8 cellular contexts compared by ENCODE assay signal in the genomic region with DNA sequence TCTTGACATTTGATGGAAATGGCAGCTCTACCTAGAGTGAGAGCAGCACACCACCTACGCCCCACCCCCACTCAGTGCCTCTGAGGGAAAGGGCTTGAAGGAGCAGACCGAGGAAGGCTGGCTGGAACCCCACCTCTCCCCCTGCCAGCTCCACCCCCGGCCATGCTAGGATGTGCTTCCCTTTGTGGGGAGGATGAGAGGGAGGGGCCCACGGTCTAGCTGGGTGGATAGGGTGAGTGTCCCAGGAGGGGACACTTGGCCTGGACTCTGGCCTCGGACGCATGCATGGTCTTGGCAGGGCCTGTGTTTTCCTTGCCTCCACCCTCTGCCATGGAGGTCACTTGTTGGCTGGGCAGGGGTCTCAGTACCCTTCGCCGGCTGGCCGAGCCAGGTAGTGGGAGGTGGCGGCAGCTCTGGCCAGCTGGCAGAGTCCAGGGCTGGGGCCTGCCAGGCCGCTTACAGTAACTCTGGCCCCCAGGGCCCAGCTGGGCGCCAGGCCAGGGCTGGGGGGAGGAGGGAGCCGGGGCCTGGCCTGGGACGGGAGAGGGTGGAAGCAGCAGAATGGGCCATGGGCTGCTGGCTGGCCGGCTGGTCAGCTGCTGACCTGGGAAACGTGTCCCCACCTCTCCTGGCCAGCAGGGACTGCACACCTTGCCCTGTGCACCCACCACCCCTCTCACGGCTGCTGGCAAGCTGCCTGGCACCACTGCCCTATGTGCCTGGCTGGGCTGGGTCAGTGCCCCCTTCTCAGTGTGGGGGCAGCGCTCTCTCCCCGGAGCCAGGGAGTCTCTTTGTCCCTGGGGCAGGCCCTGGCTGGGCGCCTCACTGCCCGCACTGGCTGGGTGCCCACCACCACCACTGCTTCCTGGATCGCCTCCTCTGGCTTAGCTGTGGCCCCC. TPM values are rescaled to one million over a fixed set of nuclear protein-coding genes. Genes with fewer than 3 reads are reported as not detected.
DNase-seq lines count a peak whose midpoint lies in the region; ATAC-seq and TF ChIP-seq lines count a peak whose summit lies in the region.

No MANE protein-coding gene starts in this region.

- DNase-seq in CD4-positive, alpha-beta T cell, result no peak
- DNase-seq in Panc1 (ENCODE audit: low read depth, low spot score), result no peak
- DNase-seq in esophagus squamous epithelium (lab: John Stamatoyannopoulos, UW), result no peak
- peak in 51 of 56 donors; percentile 50 to 85 (median 73) for DNase-seq in nucleus accumbens (lab: John Stamatoyannopoulos, UW)
- no peak for DNase-seq in NCI-H1105 (lab: John Stamatoyannopoulos, UW)
- DNase-seq in GM10248 (ENCODE audit: extremely low spot score), result no peak

- no peak for TF ChIP-seq CTCF in CD4-positive, alpha-beta T cell (IDR thresholded peaks at IDR 0.05)
- no peak for TF ChIP-seq CTCF in Panc1 (IDR thresholded peaks at IDR 0.05)
- TF ChIP-seq CTCF in esophagus squamous epithelium (IDR thresholded peaks at IDR 0.05), result peak in 1 of 6 experiments; percentile 4
- no peak for TF ChIP-seq CTCF in GM10248 (IDR thresholded peaks at IDR 0.05; ENCODE audit: control extremely low read depth, extremely low read depth, low read depth, missing control alignments)

- BruUV-seq in Panc1 (replicated peaks; lab: Mats Ljungman, UMichigan), result no TSS peak

- H3K36me3 ChIP-seq in Panc1 (ENCODE audit: control insufficient read depth, insufficient read depth, low read length) (no peaks in the 10 kb centered on the region), esophagus squamous epithelium (peaks cover 0 to 11% (median 0%) of the 10 kb centered on the region in 3 donors)

- in situ Hi-C loops in Panc1 (cut with HindIII; ENCODE audit: low pct_unique_long_range_greater_than_20kb, low sequenced_read_pairs), result no loop called here

- CTCF ChIA-PET in CD4-positive, alpha-beta T cell (lab: Charles Lee), result interaction anchor here (1.0 kb wide), 1 partner anchor 9 kb away, joined by 3 read pairs; no protein-coding TSS in a partner anchor
- CTCF ChIA-PET in Panc1 (lab: Charles Lee), result interaction anchor here (0.6 kb wide), 1 partner anchor 24 kb away, joined by 4 read pairs; no protein-coding TSS in a partner anchor
- CTCF ChIA-PET in GM10248 (lab: Yijun Ruan, JAX), result interaction anchor here (0.9 to 5.2 kb wide), 4 partner anchors 9 to 22 kb away, joined by 3 to 33 read pairs (median 4); no protein-coding TSS in a partner anchor

- H3K4me3 Mint-ChIP-seq in CD4-positive, alpha-beta T cell, result peak overlapping the region; percentile 51

- H3K9me3 ChIP-seq in CD4-positive, alpha-beta T cell (ENCODE audit: control insufficient read depth, low read length), result no peaks in the 10 kb centered on the region
- H3K9me3 ChIP-seq in Panc1 (ENCODE audit: control insufficient read depth, insufficient read depth, low read depth, low read length) (no peaks in the 10 kb centered on the region), esophagus squamous epithelium (no peaks in the 10 kb centered on the region)

- H3K4me1 ChIP-seq in Panc1 (ENCODE audit: control insufficient read depth, insufficient read depth, low read length) (peaks cover 72% of the 10 kb centered on the region), esophagus squamous epithelium (peaks cover 61 to 100% (median 91%) of the 10 kb centered on the region in 3 donors)

- peaks cover 79% of the 10 kb centered on the region for H3K4me1 Mint-ChIP-seq in CD4-positive, alpha-beta T cell (ENCODE audit: low read depth)

- H3K4me3 ChIP-seq in Panc1 (ENCODE audit: low read depth in 2 of 2, low read length in 2 of 2) (0 out of 4 replicates have a peak overlapping the region, but pooled peaks of 1 of the 2 experiments have one; percentile 17), esophagus squamous epithelium (peak overlapping the region in 1 of 4 donors; percentile 38)

- H3K9me3 Mint-ChIP-seq in CD4-positive, alpha-beta T cell, result no peaks in the 10 kb centered on the region

- H3K27ac ChIP-seq in CD4-positive, alpha-beta T cell (ENCODE audit: low read depth, low read length), result no peak overlapping the region
- H3K27ac ChIP-seq in Panc1 (ENCODE audit: low read length) (peak overlapping the region; percentile 90), esophagus squamous epithelium (peak overlapping the region; percentile 63 to 88 (median 76))

- peaks cover 46% of the 10 kb centered on the region for H3K36me3 Mint-ChIP-seq in CD4-positive, alpha-beta T cell (ENCODE audit: low read depth)

- H3K27me3 ChIP-seq in CD4-positive, alpha-beta T cell (ENCODE audit: control insufficient read depth, insufficient read depth, low read length), result no peaks in the 10 kb centered on the region
- H3K27me3 ChIP-seq in Panc1 (ENCODE audit: control insufficient read depth, insufficient read depth, low read length), result no peaks in the 10 kb centered on the region
- no peaks in the 10 kb centered on the region for H3K27me3 ChIP-seq in esophagus squamous epithelium

- WGBS in esophagus squamous epithelium, 2 donors, result 16 to 21% methylated on average over 4 to 7 of the region's 22 CpGs

- TF ChIP-seq POLR2A in esophagus squamous epithelium (IDR thresholded peaks at IDR 0.05), result no peak

- no peak for ATAC-seq in CD4-positive, alpha-beta T cell (ENCODE audit: poor library complexity)
- ATAC-seq in Panc1 (peak; percentile 86), HG02884 (IDR thresholded peaks at IDR 0.05; ENCODE audit: unreplicated experiment) (no peak), GM18517 (IDR thresholded peaks at IDR 0.05; ENCODE audit: unreplicated experiment) (no peak)

- POLR2A ChIA-PET in CD4-positive, alpha-beta T cell (lab: Charles Lee), result interaction anchor here (1.5 to 2.8 kb wide), 3 partner anchors 9 to 12 kb away, joined by 12 to 16 read pairs (median 13); no protein-coding TSS in a partner anchor
- POLR2A ChIA-PET in Panc1 (lab: Charles Lee), result interaction anchor here (0.7 kb wide), 1 partner anchor 9 kb away, joined by 4 read pairs; no protein-coding TSS in a partner anchor
- POLR2A ChIA-PET in GM10248 (lab: Yijun Ruan, JAX), result no interaction called here

- H3K27me3 Mint-ChIP-seq in CD4-positive, alpha-beta T cell, result no peaks in the 10 kb centered on the region

- intact Hi-C loops in CD4-positive, alpha-beta T cell (cut with DNase I, micrococcal nuclease), result no loop called here
- intact Hi-C loops in Panc1 (cut with micrococcal nuclease; ENCODE audit: unreplicated experiment) (no loop called here), esophagus squamous epithelium (cut with DNase I) (no loop called here)

- peak overlapping the region; percentile 93 for H3K27ac Mint-ChIP-seq in CD4-positive, alpha-beta T cell

RNA-seq across cellular contexts. Expression of a gene that starts 23.0 kb away (rescaled TPM):
- total RNA-seq in CD4-positive, alpha-beta T cell, result 100 to 1,000 TPM; 114 to 115 TPM
- 55.6 TPM for total RNA-seq in Panc1 (2021; ENCODE audit: unreplicated experiment)
- polyA plus RNA-seq in Panc1 (2012; ENCODE audit: insufficient read length), result 59.9 TPM
- total RNA-seq in esophagus squamous epithelium, result 10 to 100 TPM in 2 of 4 donors, 1 to 10 TPM in 2; 6.7 to 14.2 (median 10.8) TPM

RNA-seq across cellular contexts. Expression of a gene that starts 32.5 kb away (rescaled TPM):
- not detected for total RNA-seq in CD4-positive, alpha-beta T cell
- 0.33 TPM for total RNA-seq in Panc1 (2021; ENCODE audit: unreplicated experiment)
- polyA plus RNA-seq in Panc1 (2012; ENCODE audit: insufficient read length), result 5.8 TPM
- total RNA-seq in esophagus squamous epithelium, result 1 to 10 TPM in 1 of 4 donors, under 1 TPM in 2, not detected in 1; 0.38 to 1.7 (median 0.47) TPM

RNA-seq across cellular contexts. Expression of a gene that starts 44.3 kb away (rescaled TPM):
- total RNA-seq in CD4-positive, alpha-beta T cell, result 1 to 10 TPM; 1.0 to 1.8 TPM
- total RNA-seq in Panc1 (2021; ENCODE audit: unreplicated experiment) (66.3 TPM), esophagus squamous epithelium (10 to 100 TPM in 2 of 4 donors, 1 to 10 TPM in 2; 2.9 to 17.8 (median 9.8) TPM)
- polyA plus RNA-seq in Panc1 (2012; ENCODE audit: insufficient read length), result 24.3 TPM

Comparison
In these comparisons a context has a peak if more than half of its experiments do, and no peak if none do; other contexts are left out.
1. DNase-seq: peak in nucleus accumbens (51 of 56); none in CD4-positive, alpha-beta T cell (0 of 10), Panc1 (single experiment), esophagus squamous epithelium (single experiment), NCI-H1105 (single experiment) and GM10248 (single experiment).